ENCODE assay signal across 32 cellular contexts in genomic region chr19:45149129-45149528, GRCh38. TPM values are rescaled to one million over a fixed set of nuclear protein-coding genes. Genes with fewer than 3 reads are reported as not detected.
"Had no signal": no experiment of that assay in that cellular context is flagged by ENCODE, and none has a peak within 500 bp of the region (broad histone marks: within the 10 kb centered on the region; RNA-seq: fewer than 3 reads in every experiment).

No MANE protein-coding gene starts in this region.

- H3K4me3 ChIP-seq: heart left ventricle, right lobe of liver, thyroid gland, upper lobe of left lung, vagina had no signal

- DNase-seq: activated CD4-positive, alpha-beta T cell treated with anti-CD3 and anti-CD28 coated beads for 48 hours; activated CD4-positive, alpha-beta T cell treated with anti-CD3 and anti-CD28 coated beads, Interleukin-2, amount 50 U/mL, for 48 hours; activated CD8-positive, alpha-beta memory T cell treated with anti-CD3 and anti-CD28 coated beads, Interleukin-2, amount 50 U/mL, for 4 hours; activated effector memory CD4-positive, alpha-beta T cell treated with anti-CD3 and anti-CD28 coated beads, Interleukin-2, amount 50 U/mL, for 16 hours; activated naive CD4-positive, alpha-beta T cell treated with anti-CD3 and anti-CD28 coated beads, Interleukin-2, amount 50 U/mL, for 16 hours; activated T-cell treated with anti-CD3 and anti-CD28 coated beads, Interleukin-2, amount 50 U/mL, for 1 hour; amniotic stem cell; central memory CD4-positive, alpha-beta T cell; foreskin fibroblast; heart left ventricle; hypothalamus; immature natural killer cell; mesenchymal stem cell; naive thymus-derived CD8-positive, alpha-beta T cell; right lobe of liver; stimulated activated CD4-positive, alpha-beta T cell treated with anti-CD3 and anti-CD28 coated beads, Interleukin-12 subunit alpha, Interleukin-12 subunit beta, amount 100 ng/mL, for 4 hours; stimulated activated CD4-positive, alpha-beta T cell treated with anti-CD3 and anti-CD28 coated beads, Interleukin-4, amount 100 ng/mL, for 24 hours; stimulated activated CD8-positive, alpha-beta memory T cell treated with anti-CD3 and anti-CD28 coated beads, Interleukin-4, amount 100 ng/mL, for 48 hours; stimulated activated naive CD8-positive, alpha-beta T cell treated with anti-CD3 and anti-CD28 coated beads, Interleukin-15, amount 100 ng/mL, for 72 hours; substantia nigra; T1000; thyroid gland; upper lobe of left lung; WERI-Rb-1 had no signal

- H3K27ac ChIP-seq: heart left ventricle, right lobe of liver, thyroid gland, upper lobe of left lung, vagina, WERI-Rb-1 had no signal

- H3K9me3 ChIP-seq: heart left ventricle, right lobe of liver, thyroid gland, upper lobe of left lung, vagina had no signal

- H3K4me3 Mint-ChIP-seq: activated T-helper 1 cell treated with anti-CD3 and anti-CD28 coated beads, Interleukin-12 subunit alpha, Interleukin-12 subunit beta, Interleukin-2, Interleukin-4 antibody, amounts not matched to agents 30 ng/mL and 10 ng/mL and 1 ng/mL, durations not matched to agents 14 hours and 24 hours and 36 hours; stimulated activated memory B cell treated with anti-CD40 and anti-IgM and Interleukin-4, amounts not matched to agents 10 μg/mL and 1 μg/mL and 100 μg/mL, for 72 hours; stimulated activated naive CD8-positive, alpha-beta T cell treated with anti-CD3 and anti-CD28 coated beads, Interleukin-15, amount 100 ng/mL, for 72 hours; T-helper 1 cell treated with Interleukin-12 subunit alpha and Interleukin-12 subunit beta and Interleukin-4 antibody, amounts not matched to agents 30 μg/mL and 1 μg/mL, for 36 hours had no signal

- H3K9me3 Mint-ChIP-seq: activated T-helper 1 cell treated with anti-CD3 and anti-CD28 coated beads, Interleukin-12 subunit alpha, Interleukin-12 subunit beta, Interleukin-2, Interleukin-4 antibody, amounts not matched to agents 30 ng/mL and 10 ng/mL and 1 ng/mL, durations not matched to agents 14 hours and 24 hours and 36 hours; immature natural killer cell; naive thymus-derived CD8-positive, alpha-beta T cell; stimulated activated memory B cell treated with anti-CD40 and anti-IgM and Interleukin-4, amounts not matched to agents 10 μg/mL and 1 μg/mL and 100 μg/mL, for 72 hours; T-helper 1 cell treated with Interleukin-12 subunit alpha and Interleukin-12 subunit beta and Interleukin-4 antibody, amounts not matched to agents 30 μg/mL and 1 μg/mL, for 36 hours had no signal

- H3K27ac Mint-ChIP-seq: activated T-helper 1 cell treated with anti-CD3 and anti-CD28 coated beads, Interleukin-12 subunit alpha, Interleukin-12 subunit beta, Interleukin-2, Interleukin-4 antibody, amounts not matched to agents 30 ng/mL and 10 ng/mL and 1 ng/mL, durations not matched to agents 14 hours and 24 hours and 36 hours; stimulated activated memory B cell treated with anti-CD40 and anti-IgM and Interleukin-4, amounts not matched to agents 10 μg/mL and 1 μg/mL and 100 μg/mL, for 72 hours; stimulated activated naive CD8-positive, alpha-beta T cell treated with anti-CD3 and anti-CD28 coated beads, Interleukin-15, amount 100 ng/mL, for 72 hours; T-helper 1 cell treated with Interleukin-12 subunit alpha and Interleukin-12 subunit beta and Interleukin-4 antibody, amounts not matched to agents 30 μg/mL and 1 μg/mL, for 36 hours had no signal

- H3K27me3 ChIP-seq: vagina had no signal

- ATAC-seq: activated CD4-positive, CD25-positive, alpha-beta regulatory T cell treated with anti-CD3 and anti-CD28 coated beads, Interleukin-2, amount 50 U/mL, for 24 hours; esophagus mucosa; heart left ventricle; naive thymus-derived CD8-positive, alpha-beta T cell; right lobe of liver; stimulated activated memory B cell treated with anti-CD40 and anti-IgM and Interleukin-4, amounts not matched to agents 10 μg/mL and 1 μg/mL and 100 μg/mL, for 72 hours; stimulated activated naive CD8-positive, alpha-beta T cell treated with anti-CD3 and anti-CD28 coated beads, Interleukin-15, amount 100 ng/mL, for 72 hours had no signal

RNA-seq across cellular contexts. Expression of gene NKPD1, which starts 11.7 kb away (rescaled TPM):
- total RNA-seq: posterior vena cava, skeletal muscle tissue had no signal
